ENCODE assay signal across 29 cellular contexts in the genomic region with DNA sequence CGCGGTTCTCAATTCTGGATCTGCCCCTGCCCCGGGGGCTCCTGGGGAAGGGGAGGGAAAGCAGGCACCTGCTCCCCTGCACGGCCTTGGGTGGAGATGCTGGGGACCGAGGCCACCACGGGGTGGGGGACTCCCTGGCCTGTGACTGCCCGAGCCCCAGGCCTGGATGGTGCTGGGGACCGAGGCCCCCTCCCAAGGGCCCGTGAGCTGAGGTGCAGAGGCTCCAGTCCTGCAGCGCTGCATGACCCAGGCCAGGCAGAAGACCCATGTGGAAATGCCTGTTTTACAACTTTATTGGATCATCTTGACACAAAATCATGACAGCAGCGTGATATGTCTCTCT.
"Had no signal": no experiment of that assay in that cellular context is flagged by ENCODE, and none has a peak within 500 bp of the region (broad histone marks: within the 10 kb centered on the region; RNA-seq: fewer than 3 reads in every experiment).

No MANE protein-coding gene starts in this region.

- DNase-seq: activated CD4-positive, alpha-beta T cell treated with anti-CD3 and anti-CD28 coated beads for 1 hour; activated CD4-positive, alpha-beta T cell treated with anti-CD3 and anti-CD28 coated beads for 4 hours; activated CD4-positive, alpha-beta T cell treated with anti-CD3 and anti-CD28 coated beads, Interleukin-2, amount 10 ng/mL, durations not matched to agents 7 days and 5 days; activated CD4-positive, alpha-beta T cell treated with anti-CD3 and anti-CD28 coated beads, Interleukin-2, amount 50 U/mL, for 48 hours; activated CD8-positive, alpha-beta memory T cell treated with anti-CD3 and anti-CD28 coated beads, Interleukin-2, amount 10 ng/mL, durations not matched to agents 7 days and 5 days; activated CD8-positive, alpha-beta memory T cell treated with anti-CD3 and anti-CD28 coated beads, Interleukin-2, amount 50 U/mL, for 4 hours; activated CD8-positive, alpha-beta T cell treated with anti-CD3 and anti-CD28 coated beads, Interleukin-2, amount 10 ng/mL, durations not matched to agents 7 days and 5 days; activated effector memory CD4-positive, alpha-beta T cell treated with anti-CD3 and anti-CD28 coated beads, Interleukin-2, amount 50 U/mL, for 16 hours; activated naive CD4-positive, alpha-beta T cell treated with anti-CD3 and anti-CD28 coated beads for 36 hours; activated naive CD8-positive, alpha-beta T cell treated with anti-CD3 and anti-CD28 coated beads, Interleukin-2, amount 10 ng/mL, durations not matched to agents 7 days and 5 days; activated T-cell treated with anti-CD3 and anti-CD28 coated beads, Interleukin-2, amount 50 U/mL, for 1 hour; activated T-cell treated with anti-CD3 and anti-CD28 coated beads, Interleukin-2, amount 50 U/mL, for 48 hours; amniotic stem cell; aorta; body of pancreas; colonic mucosa; effector memory CD4-positive, alpha-beta T cell; endodermal cell; erythroblast; foreskin keratinocyte; gastrocnemius medialis; glutamatergic neuron; T-helper 2 cell had no signal

- ATAC-seq: activated CD8-positive, alpha-beta memory T cell treated with anti-CD3 and anti-CD28 coated beads, Interleukin-2, amount 10 ng/mL, durations not matched to agents 7 days and 5 days; activated CD8-positive, alpha-beta T cell treated with anti-CD3 and anti-CD28 coated beads, Interleukin-2, amount 10 ng/mL, durations not matched to agents 7 days and 5 days; body of pancreas; foreskin keratinocyte; gastrocnemius medialis; WTC11 had no signal

- H3K27me3 ChIP-seq: body of pancreas, colonic mucosa, esophagus muscularis mucosa, foreskin keratinocyte, gastrocnemius medialis had no signal

- H3K27me3 Mint-ChIP-seq: activated CD4-positive, alpha-beta T cell treated with anti-CD3 and anti-CD28 coated beads, Interleukin-2, amount 10 ng/mL, durations not matched to agents 7 days and 5 days; activated CD8-positive, alpha-beta memory T cell treated with anti-CD3 and anti-CD28 coated beads, Interleukin-2, amount 10 ng/mL, durations not matched to agents 7 days and 5 days; activated naive CD4-positive, alpha-beta T cell treated with anti-CD3 and anti-CD28 coated beads, Interleukin-2, amount 50 U/mL, for 24 hours; activated naive CD8-positive, alpha-beta T cell treated with anti-CD3 and anti-CD28 coated beads, Interleukin-2, amount 10 ng/mL, durations not matched to agents 7 days and 5 days had no signal

- H3K4me3 ChIP-seq: body of pancreas, colonic mucosa, esophagus muscularis mucosa, gastrocnemius medialis had no signal

- H3K27ac Mint-ChIP-seq: activated CD4-positive, alpha-beta T cell treated with anti-CD3 and anti-CD28 coated beads, Interleukin-2, amount 10 ng/mL, durations not matched to agents 7 days and 5 days; activated CD8-positive, alpha-beta memory T cell treated with anti-CD3 and anti-CD28 coated beads, Interleukin-2, amount 10 ng/mL, durations not matched to agents 7 days and 5 days; activated CD8-positive, alpha-beta T cell treated with anti-CD3 and anti-CD28 coated beads, Interleukin-2, amount 10 ng/mL, durations not matched to agents 7 days and 5 days; activated naive CD4-positive, alpha-beta T cell treated with anti-CD3 and anti-CD28 coated beads for 36 hours; activated naive CD4-positive, alpha-beta T cell treated with anti-CD3 and anti-CD28 coated beads, Interleukin-2, amount 50 U/mL, for 24 hours; activated naive CD8-positive, alpha-beta T cell treated with anti-CD3 and anti-CD28 coated beads, Interleukin-2, amount 10 ng/mL, durations not matched to agents 7 days and 5 days; activated T-helper 1 cell treated with anti-CD3 and anti-CD28 coated beads, Interleukin-12 subunit alpha, Interleukin-12 subunit beta, Interleukin-2, Interleukin-4 antibody, amounts not matched to agents 30 ng/mL and 10 ng/mL and 1 ng/mL, durations not matched to agents 14 hours and 24 hours and 36 hours; activated T-helper 2 cell treated with anti-CD3 and anti-CD28 coated beads, Interferon-gamma antibody, Interleukin-2, Interleukin-4, amounts not matched to agents 10 μg/mL and 5 μg/mL and 100 μg/mL, durations not matched to agents 14 hours and 24 hours and 36 hours; endodermal cell; WTC11 had no signal

- H3K27ac ChIP-seq: body of pancreas, colonic mucosa, esophagus muscularis mucosa, foreskin keratinocyte, gastrocnemius medialis, VCaP had no signal

- H3K4me3 Mint-ChIP-seq: activated CD4-positive, alpha-beta T cell treated with anti-CD3 and anti-CD28 coated beads, Interleukin-2, amount 10 ng/mL, durations not matched to agents 7 days and 5 days; activated CD8-positive, alpha-beta memory T cell treated with anti-CD3 and anti-CD28 coated beads, Interleukin-2, amount 10 ng/mL, durations not matched to agents 7 days and 5 days; activated CD8-positive, alpha-beta T cell treated with anti-CD3 and anti-CD28 coated beads, Interleukin-2, amount 10 ng/mL, durations not matched to agents 7 days and 5 days; activated naive CD4-positive, alpha-beta T cell treated with anti-CD3 and anti-CD28 coated beads for 36 hours; activated naive CD4-positive, alpha-beta T cell treated with anti-CD3 and anti-CD28 coated beads, Interleukin-2, amount 50 U/mL, for 24 hours; activated naive CD8-positive, alpha-beta T cell treated with anti-CD3 and anti-CD28 coated beads, Interleukin-2, amount 10 ng/mL, durations not matched to agents 7 days and 5 days; activated T-helper 1 cell treated with anti-CD3 and anti-CD28 coated beads, Interleukin-12 subunit alpha, Interleukin-12 subunit beta, Interleukin-2, Interleukin-4 antibody, amounts not matched to agents 30 ng/mL and 10 ng/mL and 1 ng/mL, durations not matched to agents 14 hours and 24 hours and 36 hours; endodermal cell; WTC11 had no signal

- H3K9me3 Mint-ChIP-seq: activated CD4-positive, alpha-beta T cell treated with anti-CD3 and anti-CD28 coated beads, Interleukin-2, amount 10 ng/mL, durations not matched to agents 7 days and 5 days; activated naive CD4-positive, alpha-beta T cell treated with anti-CD3 and anti-CD28 coated beads, Interleukin-2, amount 50 U/mL, for 24 hours had no signal
